ENCODE assay signal across 9 cellular contexts in the genomic region with DNA sequence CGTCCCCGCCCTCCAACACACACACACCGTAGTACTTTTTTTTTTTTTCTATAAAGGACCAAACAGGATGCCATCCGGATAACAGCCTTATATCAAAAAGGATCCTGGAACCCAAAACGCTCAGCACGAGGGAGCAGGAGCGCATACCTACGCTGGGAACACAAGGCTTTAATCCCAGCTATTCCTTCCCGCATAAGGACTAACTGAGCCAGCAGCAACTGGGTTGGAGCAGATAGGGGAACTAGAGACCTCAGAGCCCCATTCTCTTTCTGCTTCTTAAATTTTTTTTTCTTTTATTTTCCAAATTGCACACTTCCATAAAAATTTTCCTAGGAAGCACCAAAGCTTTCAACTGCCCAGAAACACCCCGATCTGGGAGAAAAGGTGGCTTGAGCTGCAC. TPM values are rescaled to one million over a fixed set of nuclear protein-coding genes. Genes with fewer than 3 reads are reported as not detected.
DNase-seq lines count a peak whose midpoint lies in the region; ATAC-seq and TF ChIP-seq lines count a peak whose summit lies in the region.
"Had no signal": no experiment of that assay in that cellular context is flagged by ENCODE, and none has a peak within 500 bp of the region (broad histone marks: within the 10 kb centered on the region; RNA-seq: fewer than 3 reads in every experiment).

No MANE protein-coding gene starts in this region.

- H3K23ac ChIP-seq in mesenchymal stem cell (ENCODE audit: low read length in 2 of 2) = no peak overlapping the region

- H2BK5ac ChIP-seq in mesenchymal stem cell (ENCODE audit: low read depth, low read length, poor library complexity, severe bottlenecking) = no peak overlapping the region

- no peak overlapping the region for H2BK12ac ChIP-seq in mesenchymal stem cell (ENCODE audit: low read length in 2 of 2)

- peak overlapping the region in 1 of 2 experiments; percentile 60 for H3K4ac ChIP-seq in mesenchymal stem cell (ENCODE audit: low read depth in 1 of 2, low read length in 2 of 2)

- in situ Hi-C loops in astrocyte of the cerebellum (cut with HindIII; ENCODE audit: low sequenced_read_pairs) = loop anchor here (5.0 kb wide), 1 partner anchor 51 kb away; no protein-coding TSS in a partner anchor

- H3K27ac ChIP-seq in heart left ventricle = peak overlapping the region in 8 of 12 donors; percentile 60 to 87 (median 71)
- no peak overlapping the region for H3K27ac ChIP-seq in mesenchymal stem cell (ENCODE audit: low read length, poor library complexity, severe bottlenecking)
- H3K27ac ChIP-seq in upper lobe of left lung = peak overlapping the region; percentile 81 to 93 (median 84)

- H2AK5ac ChIP-seq in mesenchymal stem cell (ENCODE audit: low read length, severe bottlenecking) = no peak overlapping the region

- TF ChIP-seq EP300 in upper lobe of left lung (IDR thresholded peaks at IDR 0.05) = no peak

- H3K18ac ChIP-seq in mesenchymal stem cell (ENCODE audit: low read depth in 1 of 2, low read length in 2 of 2) = peak overlapping the region; percentile 94 to 98

- no peak overlapping the region for H3K14ac ChIP-seq in mesenchymal stem cell (ENCODE audit: low read length in 2 of 2)

- DNase-seq in heart left ventricle (no peak), left ventricle myocardium superior (no peak), astrocyte of the cerebellum (ENCODE audit: low read depth) (no peak), mesenchymal stem cell (no peak), upper lobe of left lung (no peak), amygdala (lab: John Stamatoyannopoulos, UW) (no peak), GM03348 (ENCODE audit: low spot score) (no peak), globus pallidus (ENCODE audit: low spot score) (no peak)
- DNase-seq: NCI-H1436 treated with DMSO at 0.1 percent for 48 hours had no signal

- peak overlapping the region; percentile 78 for H3K9ac ChIP-seq in mesenchymal stem cell (ENCODE audit: low read length)

- TF ChIP-seq POLR2A in heart left ventricle (IDR thresholded peaks at IDR 0.05) = no peak
- no peak for TF ChIP-seq POLR2A in upper lobe of left lung (IDR thresholded peaks at IDR 0.05)

- H4K91ac ChIP-seq in mesenchymal stem cell (ENCODE audit: low read length) = no peak overlapping the region

- intact Hi-C loops in heart left ventricle (cut with DNase I) (loop anchor here in 3 of 10 donors (5.0 kb wide), 2 partner anchors 36 to 41 kb away; no protein-coding TSS in a partner anchor), left ventricle myocardium superior (cut with micrococcal nuclease) (no loop called here)

- peak overlapping the region; percentile 97 for H3K4me2 ChIP-seq in mesenchymal stem cell (ENCODE audit: low read length, poor library complexity, severe bottlenecking)

- peak overlapping the region; percentile 58 for H2AFZ ChIP-seq in mesenchymal stem cell (ENCODE audit: low read depth, low read length)

- H3K27me3 ChIP-seq in heart left ventricle (no peaks in the 10 kb centered on the region), mesenchymal stem cell (ENCODE audit: control insufficient read depth in 1 of 2, insufficient read depth in 1 of 2, low read length in 2 of 2) (no peaks in the 10 kb centered on the region), upper lobe of left lung (no peaks in the 10 kb centered on the region)

- H2BK15ac ChIP-seq in mesenchymal stem cell (ENCODE audit: low read depth, poor library complexity, severe bottlenecking) = no peak overlapping the region

- H4K8ac ChIP-seq in mesenchymal stem cell (ENCODE audit: low read length) = peak overlapping the region; percentile 97

- H3K9me3 ChIP-seq in heart left ventricle = peaks cover 0 to 21% (median 11%) of the 10 kb centered on the region in 12 donors
- H3K9me3 ChIP-seq in mesenchymal stem cell (ENCODE audit: control insufficient read depth, low read length) = no peaks in the 10 kb centered on the region
- H3K9me3 ChIP-seq in upper lobe of left lung = peaks cover 0 to 10% (median 8%) of the 10 kb centered on the region in 4 donors

- H3K79me1 ChIP-seq in mesenchymal stem cell (replicated peaks; ENCODE audit: low read length, poor library complexity, severe bottlenecking) = peaks cover 4% of the 10 kb centered on the region

- H3K36me3 ChIP-seq in heart left ventricle (no peaks in the 10 kb centered on the region), mesenchymal stem cell (ENCODE audit: control insufficient read depth in 1 of 2, insufficient read depth in 2 of 2, low read depth in 1 of 2, low read length in 2 of 2) (no peaks in the 10 kb centered on the region), upper lobe of left lung (no peaks in the 10 kb centered on the region)

- peak in 1 of 4 donors; percentile 21 for ATAC-seq in heart left ventricle
- no peak for ATAC-seq in left ventricle myocardium superior
- ATAC-seq in upper lobe of left lung (ENCODE audit: low FRiP score in 2 of 2) = peak in 1 of 2 donors; percentile 3

- 31 to 43% (median 33%) methylated on average over 10 of the region's 10 CpGs for WGBS in heart left ventricle, 4 donors
- 41% methylated on average over 10 of the region's 10 CpGs for WGBS in mesenchymal stem cell
- 15 to 30% methylated on average over 10 of the region's 10 CpGs for WGBS in upper lobe of left lung, 2 donors

- H3K4me3 ChIP-seq in heart left ventricle (peak overlapping the region; percentile 50 to 98 (median 84)), astrocyte of the cerebellum (ENCODE audit: low read depth, low read length) (peak overlapping the region; percentile 60), mesenchymal stem cell (ENCODE audit: insufficient read depth in 1 of 2, low read depth in 1 of 2, low read length in 2 of 2) (peak overlapping the region; percentile 74 to 79), upper lobe of left lung (peak overlapping the region; percentile 58 to 92 (median 88))

- H3K4me1 ChIP-seq in heart left ventricle (peaks cover 0 to 20% (median 10%) of the 10 kb centered on the region in 12 donors), mesenchymal stem cell (ENCODE audit: control insufficient read depth, insufficient read depth, low read depth, low read length) (peaks cover 12% of the 10 kb centered on the region), upper lobe of left lung (peaks cover 11 to 36% (median 27%) of the 10 kb centered on the region in 4 donors)

- H2BK120ac ChIP-seq in mesenchymal stem cell (ENCODE audit: low read depth, low read length) = no peak overlapping the region

- TF ChIP-seq CTCF in heart left ventricle (IDR thresholded peaks at IDR 0.05) (no peak), astrocyte of the cerebellum (IDR thresholded peaks at IDR 0.05; ENCODE audit: low read depth, low read length, missing control alignments) (no peak), upper lobe of left lung (IDR thresholded peaks at IDR 0.05) (no peak)

RNA-seq across cellular contexts. Expression of a gene that starts 1.3 kb away (rescaled TPM):
- total RNA-seq in heart left ventricle (10 to 100 TPM in 2 of 9 donors, 1 to 10 TPM in 7; 2.2 to 27.9 (median 4.9) TPM), left ventricle myocardium superior (6.6 TPM), upper lobe of left lung (10 to 100 TPM; 10.6 to 39.8 (median 28.1) TPM)
- polyA plus RNA-seq in heart left ventricle = 1 to 10 TPM; 2.2 to 3.0 TPM
- polyA plus RNA-seq in mesenchymal stem cell (2013, experiment 1 of 2) = 4.2 TPM
- 3.7 TPM for polyA plus RNA-seq in mesenchymal stem cell (2013, experiment 2 of 2)

RNA-seq across cellular contexts. Expression of a gene that starts 49.3 kb away (rescaled TPM):
- total RNA-seq in heart left ventricle = 10 to 100 TPM in 8 of 9 donors, 1 to 10 TPM in 1; 9.1 to 43.7 (median 24.4) TPM
- 10 to 100 TPM in 1 of 2 donors, 1 to 10 TPM in 1; 7.4 to 10.8 TPM for polyA plus RNA-seq in heart left ventricle
- 19.1 TPM for total RNA-seq in left ventricle myocardium superior
- polyA plus RNA-seq in mesenchymal stem cell (2013, experiment 1 of 2) = 10.1 TPM
- 10.4 TPM for polyA plus RNA-seq in mesenchymal stem cell (2013, experiment 2 of 2)
- 10 to 100 TPM; 12.5 to 44.0 (median 18.1) TPM for total RNA-seq in upper lobe of left lung

RNA-seq across cellular contexts. Expression of a gene that starts 49.7 kb away (rescaled TPM):
- total RNA-seq in heart left ventricle (10 to 100 TPM; 44.5 to 58.4 (median 50.4) TPM), left ventricle myocardium superior (38.8 TPM), upper lobe of left lung (10 to 100 TPM; 31.7 to 97.4 (median 37.2) TPM)
- 10 to 100 TPM; 26.0 to 32.8 TPM for polyA plus RNA-seq in heart left ventricle
- polyA plus RNA-seq in mesenchymal stem cell (2013, experiment 1 of 2) = 18.0 TPM
- 17.2 TPM for polyA plus RNA-seq in mesenchymal stem cell (2013, experiment 2 of 2)
